ENCODE assay signal across 7 cellular contexts in the genomic region with DNA sequence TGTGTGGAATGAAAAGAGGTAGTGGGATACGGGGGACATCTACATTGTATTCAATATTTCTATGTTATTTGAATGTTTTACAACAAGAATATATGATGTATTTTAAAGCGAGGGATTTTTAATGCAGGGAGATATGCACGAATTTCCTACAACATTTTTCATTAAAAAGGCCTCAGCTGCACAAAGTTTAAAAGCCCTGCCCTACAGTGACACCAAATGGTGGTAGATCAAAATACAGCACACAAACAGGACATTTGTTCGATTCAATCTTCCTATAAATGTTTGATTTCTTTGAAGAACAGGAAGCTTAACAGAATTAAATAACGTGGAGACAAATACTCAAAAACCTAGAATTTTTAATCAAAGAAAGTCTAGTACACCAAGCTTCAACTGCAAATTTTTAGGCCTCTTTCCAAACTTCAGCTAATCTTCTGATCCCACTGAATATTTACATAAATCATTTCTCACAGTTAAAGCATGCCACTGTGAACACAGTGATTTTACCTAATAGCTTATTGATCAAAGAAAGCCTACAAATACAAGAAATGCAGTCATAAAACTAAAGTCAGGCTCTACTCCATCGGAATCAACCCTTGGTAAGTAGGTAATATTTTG.
DNase-seq lines count a peak whose midpoint lies in the region; ATAC-seq and TF ChIP-seq lines count a peak whose summit lies in the region.

No MANE protein-coding gene starts in this region.

- DNase-seq in NCI-H1105 (lab: John Stamatoyannopoulos, UW) (peak; percentile 45), cardiac fibroblast (ENCODE audit: low read depth in 2 of 2) (peak; percentile 65 to 68), mucosa of descending colon (peak in 1 of 3 donors; percentile 19), SKM-1 (lab: John Stamatoyannopoulos, UW; ENCODE audit: unreplicated experiment) (no peak)
- DNase-seq in activated CD4-positive, alpha-beta T cell treated with anti-CD3 and anti-CD28 coated beads for 48 hours, result no peak

- intact Hi-C loops in mucosa of descending colon (cut with DNase I, micrococcal nuclease), result loop anchor here in 1 of 2 donors (10.0 kb wide), 1 partner anchor 512 kb away; no protein-coding TSS in a partner anchor

- H3K36me3 ChIP-seq in mucosa of descending colon (ENCODE audit: low read depth), result no peaks in the 10 kb centered on the region

- TF ChIP-seq CTCF in GM12875 (IDR thresholded peaks at IDR 0.05; ENCODE audit: borderline replicate concordance, insufficient read depth, low read depth, low read length), result peak; percentile 46; the same call in 1 of the 2 replicates
- peak; percentile 57 for TF ChIP-seq CTCF in cardiac fibroblast (IDR thresholded peaks at IDR 0.05; ENCODE audit: low read depth, low read length)
- no peak for TF ChIP-seq CTCF in mucosa of descending colon (IDR thresholded peaks at IDR 0.05)

- no peaks in the 10 kb centered on the region for H3K4me1 ChIP-seq in mucosa of descending colon (ENCODE audit: low read depth)

- ATAC-seq in mucosa of descending colon (peak; percentile 45), GM21723 (IDR thresholded peaks at IDR 0.05; ENCODE audit: unreplicated experiment) (no peak)

- H3K4me3 ChIP-seq in GM12875 (ENCODE audit: low read depth, low read length) (no peak overlapping the region), cardiac fibroblast (replicated peaks in 1 of 2; ENCODE audit: low read depth in 2 of 2, low read length in 2 of 2) (no peak overlapping the region), mucosa of descending colon (no peak overlapping the region)

- H3K9me3 ChIP-seq in mucosa of descending colon, result no peaks in the 10 kb centered on the region

Comparison
In these comparisons a context has a peak if more than half of its experiments do, and no peak if none do; other contexts are left out.
1. DNase-seq: peak in NCI-H1105 (single experiment) and cardiac fibroblast (2 of 2); none in SKM-1 (single experiment) and activated CD4-positive, alpha-beta T cell treated with anti-CD3 and anti-CD28 coated beads for 48 hours (single experiment).